In the genomic region with DNA sequence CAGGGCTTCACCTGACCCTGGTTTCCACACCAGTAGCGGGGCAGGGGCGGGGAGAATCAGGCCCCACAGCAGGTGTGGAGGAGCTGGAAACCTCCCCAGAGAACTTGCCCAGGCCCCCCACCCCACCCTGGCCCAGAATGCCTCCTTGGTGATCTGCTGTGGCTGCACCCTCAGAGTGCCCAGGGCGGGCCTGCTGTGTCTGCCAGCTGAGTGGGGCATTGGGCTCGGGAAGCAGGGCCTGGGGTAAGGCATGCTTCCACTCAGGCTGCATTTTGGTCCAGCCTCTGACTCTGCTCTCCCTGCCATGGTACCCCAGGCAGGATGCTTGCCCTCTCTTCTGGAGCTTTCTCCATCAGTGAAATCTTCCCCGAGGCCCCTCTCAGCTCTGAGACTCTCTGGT, we compare ENCODE assay signal across 17 cellular contexts. TPM values are rescaled to one million over a fixed set of nuclear protein-coding genes. Genes with fewer than 3 reads are reported as not detected.
"Had no signal": no experiment of that assay in that cellular context is flagged by ENCODE, and none has a peak within 500 bp of the region (broad histone marks: within the 10 kb centered on the region; RNA-seq: fewer than 3 reads in every experiment).

No MANE protein-coding gene starts in this region.

- H3K9me3 Mint-ChIP-seq: stimulated activated memory B cell treated with anti-CD40 and anti-IgM and Interleukin-4, amounts not matched to agents 10 μg/mL and 1 μg/mL and 100 μg/mL, for 72 hours had no signal

- H3K27ac Mint-ChIP-seq: stimulated activated memory B cell treated with anti-CD40 and anti-IgM and Interleukin-4, amounts not matched to agents 10 μg/mL and 1 μg/mL and 100 μg/mL, for 72 hours had no signal

- H3K27ac ChIP-seq: adrenal gland, hepatocyte, neutrophil, right lobe of liver, spleen, tibial nerve had no signal

- H3K4me3 ChIP-seq: adrenal gland, hepatocyte, lung, mucosa of descending colon, right lobe of liver had no signal

- H3K9me3 ChIP-seq: adrenal gland, mucosa of descending colon, neutrophil, right lobe of liver, spleen, tibial nerve had no signal

- H3K36me3 ChIP-seq: adrenal gland, neutrophil, right lobe of liver, spleen, tibial nerve had no signal

- H3K36me3 Mint-ChIP-seq: stimulated activated memory B cell treated with anti-CD40 and anti-IgM and Interleukin-4, amounts not matched to agents 10 μg/mL and 1 μg/mL and 100 μg/mL, for 72 hours had no signal

- DNase-seq: activated CD4-positive, alpha-beta T cell treated with anti-CD3 and anti-CD28 coated beads, Interleukin-2, amount 50 U/mL, for 4 hours; activated CD4-positive, CD25-positive, alpha-beta regulatory T cell treated with anti-CD3 and anti-CD28 coated beads, Interleukin-2, amount 50 U/mL, for 72 hours; activated naive CD4-positive, alpha-beta T cell; adrenal gland; central memory CD4-positive, alpha-beta T cell; cortex of kidney; effector CD8-positive, alpha-beta T cell; mucosa of descending colon; right lobe of liver; spleen; stimulated activated CD4-positive, alpha-beta T cell treated with anti-CD3 and anti-CD28 coated beads, Interleukin-1b, Interleukin-23, amount 100 ng/mL, for 48 hours had no signal

RNA-seq across cellular contexts. Expression of a gene that starts 1.1 kb away (rescaled TPM):
- total RNA-seq: fibroblast of lung, hepatocyte, mucosa of descending colon, right lobe of liver, spleen had no signal
- polyA plus RNA-seq: fibroblast of lung, spleen had no signal
